Comparison of ENCODE assay signal across 8 cellular contexts in the genomic region with DNA sequence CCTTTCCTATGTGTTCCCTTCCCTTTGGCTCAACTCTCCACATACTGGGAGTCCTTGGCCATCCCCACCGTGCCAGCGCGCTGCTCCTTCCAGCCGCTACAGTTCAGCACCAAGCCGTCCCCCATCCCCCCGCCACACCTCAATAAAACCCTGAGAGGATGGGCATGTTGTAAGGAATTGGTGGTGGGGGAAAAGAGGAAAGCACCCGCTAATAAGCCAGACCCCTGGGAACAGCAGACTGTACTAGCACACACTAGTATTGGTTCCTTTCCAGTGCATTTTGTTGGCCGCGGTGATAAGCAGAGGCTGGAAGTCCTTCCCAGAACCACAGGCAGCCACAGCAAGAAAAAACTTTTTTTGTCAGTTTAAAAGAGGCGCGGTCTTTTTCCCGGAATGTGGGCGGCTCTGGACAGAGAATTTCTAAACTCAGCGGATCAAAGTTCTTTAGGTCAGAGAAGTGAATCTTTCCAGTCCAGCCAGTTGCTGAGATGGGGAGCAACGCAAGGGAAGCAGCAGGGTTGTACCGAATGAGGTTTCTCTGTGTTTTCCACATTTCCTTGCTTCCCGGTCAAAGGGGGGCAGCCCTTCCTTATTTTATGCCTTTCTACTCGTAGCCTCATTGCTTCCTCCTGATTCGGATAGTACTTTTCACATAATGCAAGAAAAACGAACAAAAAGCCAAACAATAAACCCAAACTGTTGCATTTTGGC. TPM values are rescaled to one million over a fixed set of nuclear protein-coding genes. Genes with fewer than 3 reads are reported as not detected.
DNase-seq lines count a peak whose midpoint lies in the region; ATAC-seq and TF ChIP-seq lines count a peak whose summit lies in the region.

No MANE protein-coding gene starts in this region.

- DNase-seq in AG10803 (ENCODE audit: low read depth): peak; percentile 41
- peak; percentile 7 for DNase-seq in NCI-H226
- DNase-seq in epithelial cell of proximal tubule (ENCODE audit: low read depth): no peak
- DNase-seq in omental fat pad (ENCODE audit: low spot score): no peak
- DNase-seq in NCI-H82 (lab: John Stamatoyannopoulos, UW): no peak
- DNase-seq in NCI-H524 (lab: John Stamatoyannopoulos, UW): no peak

- H3K27ac Mint-ChIP-seq in nephron: peak overlapping the region in 2 of 3 experiments; percentile 24 to 43

- peak overlapping the region; percentile 92 to 95 (median 95) for H3K4me3 Mint-ChIP-seq in nephron

- no peak for ATAC-seq in omental fat pad (ENCODE audit: low FRiP score)
- no peak for ATAC-seq in HG02588 (IDR thresholded peaks at IDR 0.05; ENCODE audit: unreplicated experiment)

- peaks cover 14% of the 10 kb centered on the region for H3K4me1 Mint-ChIP-seq in nephron

- peak; percentile 44 for TF ChIP-seq CTCF in AG10803 (conservative IDR thresholded peaks at IDR 0.05; ENCODE audit: low read length)
- peak; percentile 28 for TF ChIP-seq CTCF in epithelial cell of proximal tubule (conservative IDR thresholded peaks at IDR 0.05; ENCODE audit: low read depth, low read length)
- TF ChIP-seq CTCF in nephron (IDR thresholded peaks at IDR 0.05; ENCODE audit: unreplicated experiment in 3 of 3): peak in 2 of 3 experiments; percentile 12 to 18
- TF ChIP-seq CTCF in omental fat pad (IDR thresholded peaks at IDR 0.05): no peak

- H3K27me3 Mint-ChIP-seq in nephron (ENCODE audit: low read depth): peaks cover 29% of the 10 kb centered on the region

- H3K9me3 Mint-ChIP-seq in nephron: no peaks in the 10 kb centered on the region

- H3K36me3 Mint-ChIP-seq in nephron (ENCODE audit: low read depth): no peaks in the 10 kb centered on the region

- peak overlapping the region; percentile 66 for H3K4me3 ChIP-seq in AG10803 (ENCODE audit: low read length)
- H3K4me3 ChIP-seq in epithelial cell of proximal tubule (ENCODE audit: low read depth, low read length): peak overlapping the region; percentile 66

RNA-seq across cellular contexts. Expression of gene CHSY3, which starts 2.1 kb away (rescaled TPM):
- total RNA-seq in epithelial cell of proximal tubule: 1.7 and 2.5 TPM in 2 replicates
- 1 to 10 TPM; 3.1 to 6.9 (median 4.1) TPM for total RNA-seq in omental fat pad

Comparison
In these comparisons a context has a peak if more than half of its experiments do, and no peak if none do; other contexts are left out.
1. DNase-seq: peak in AG10803 (single experiment) and NCI-H226 (single experiment); none in epithelial cell of proximal tubule (single experiment), omental fat pad (single experiment), NCI-H82 (single experiment) and NCI-H524 (0 of 2).
2. CTCF ChIP-seq: peak in AG10803 (single experiment), epithelial cell of proximal tubule (single experiment) and nephron (2 of 3); none in omental fat pad (0 of 3).